Comparison of ENCODE assay signal across 8 cellular contexts in the genomic region with DNA sequence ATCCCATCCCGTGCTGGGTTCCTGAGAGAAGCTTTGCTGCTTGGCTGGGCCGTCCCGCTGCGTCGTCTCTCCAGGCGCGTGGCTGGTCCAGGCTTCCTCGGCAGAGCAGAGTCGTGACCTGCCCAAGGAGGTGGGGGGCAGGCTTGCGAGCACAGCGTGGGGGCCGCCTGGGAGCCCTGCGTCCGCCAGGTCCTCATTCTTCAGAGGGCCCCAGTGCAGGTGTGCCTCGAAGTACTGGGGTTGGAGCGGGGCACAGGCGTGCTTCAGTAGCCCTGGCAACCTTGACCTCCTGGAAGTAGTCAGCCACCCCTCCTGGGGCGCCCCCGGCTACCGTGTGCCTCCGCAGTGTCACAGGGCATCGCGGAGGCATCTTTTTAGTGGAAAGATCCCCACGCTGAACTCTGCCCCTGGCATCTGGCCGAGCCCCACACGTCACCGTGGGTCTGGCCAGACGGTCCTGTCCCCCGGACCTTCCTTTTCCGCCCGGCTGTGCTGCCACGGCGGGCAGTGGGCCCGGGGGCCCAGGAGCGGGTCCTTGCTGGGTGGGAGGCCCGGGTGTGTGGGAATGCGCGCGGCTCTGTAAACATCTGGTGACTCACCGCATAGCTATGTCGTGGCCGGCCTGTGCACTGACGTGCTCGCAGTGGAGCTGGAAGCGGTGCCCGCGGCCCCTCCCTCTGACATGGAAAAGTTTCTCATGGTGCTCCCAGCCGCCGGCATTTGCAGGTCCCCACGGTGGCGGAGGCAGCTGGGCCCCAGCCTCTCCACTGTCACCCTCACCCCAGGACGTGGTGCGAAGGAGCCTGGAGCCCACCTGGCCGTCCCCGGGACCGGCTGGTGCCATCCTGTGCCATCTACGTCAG. TPM values are rescaled to one million over a fixed set of nuclear protein-coding genes. Genes with fewer than 3 reads are reported as not detected.
DNase-seq lines count a peak whose midpoint lies in the region; ATAC-seq, FAIRE-seq and TF ChIP-seq lines count a peak whose summit lies in the region.

No MANE protein-coding gene starts in this region.

- ATAC-seq in activated T-cell treated with anti-CD3 and anti-CD28 coated beads, Interleukin-2, amount 50 U/mL, for 72 hours (replicated peaks in 1 of 2) = no peak

- H3K27ac ChIP-seq in skin epidermis = peak overlapping the region in 20 of 21 experiments; percentile 65 to 98 (median 87)

- peaks cover 72% of the 10 kb centered on the region for H3K36me3 Mint-ChIP-seq in activated T-cell treated with anti-CD3 and anti-CD28 coated beads, Interleukin-2, amount 50 U/mL, for 24 hours (ENCODE audit: low read depth)
- H3K36me3 Mint-ChIP-seq in activated T-cell treated with anti-CD3 and anti-CD28 coated beads, Interleukin-2, amount 50 U/mL, for 72 hours (ENCODE audit: insufficient read depth in 2 of 2) = peaks cover 0 to 1% of the 10 kb centered on the region in 2 donors
- H3K36me3 Mint-ChIP-seq in activated naive CD4-positive, alpha-beta T cell treated with anti-CD3 and anti-CD28 coated beads for 36 hours (ENCODE audit: low read depth) = peaks cover 2% of the 10 kb centered on the region
- peaks cover 13% of the 10 kb centered on the region for H3K36me3 Mint-ChIP-seq in activated naive CD4-positive, alpha-beta T cell treated with anti-CD3 and anti-CD28 coated beads, Interleukin-2, amount 10 ng/mL, durations not matched to agents 7 days and 5 days

- H3K4me3 ChIP-seq in bronchial epithelial cell (ENCODE audit: low read depth, low read length) (peak overlapping the region; percentile 37), skin epidermis (peak overlapping the region; percentile 20 to 47 (median 30))

- H3K27ac Mint-ChIP-seq in activated T-cell treated with anti-CD3 and anti-CD28 coated beads, Interleukin-2, amount 50 U/mL, for 24 hours = peak overlapping the region; percentile 33
- H3K27ac Mint-ChIP-seq in activated T-cell treated with anti-CD3 and anti-CD28 coated beads, Interleukin-2, amount 50 U/mL, for 72 hours = no peak overlapping the region
- no peak overlapping the region for H3K27ac Mint-ChIP-seq in activated naive CD4-positive, alpha-beta T cell treated with anti-CD3 and anti-CD28 coated beads for 36 hours
- no peak overlapping the region for H3K27ac Mint-ChIP-seq in activated naive CD4-positive, alpha-beta T cell treated with anti-CD3 and anti-CD28 coated beads, Interleukin-2, amount 10 ng/mL, durations not matched to agents 7 days and 5 days

- H3K4me1 Mint-ChIP-seq in activated T-cell treated with anti-CD3 and anti-CD28 coated beads, Interleukin-2, amount 50 U/mL, for 24 hours (ENCODE audit: low read depth) = peaks cover 39% of the 10 kb centered on the region
- H3K4me1 Mint-ChIP-seq in activated T-cell treated with anti-CD3 and anti-CD28 coated beads, Interleukin-2, amount 50 U/mL, for 72 hours (ENCODE audit: low read depth) = peaks cover 21% of the 10 kb centered on the region
- peaks cover 18% of the 10 kb centered on the region for H3K4me1 Mint-ChIP-seq in activated naive CD4-positive, alpha-beta T cell treated with anti-CD3 and anti-CD28 coated beads for 36 hours (ENCODE audit: low read depth)
- H3K4me1 Mint-ChIP-seq in activated naive CD4-positive, alpha-beta T cell treated with anti-CD3 and anti-CD28 coated beads, Interleukin-2, amount 10 ng/mL, durations not matched to agents 7 days and 5 days = peaks cover 22% of the 10 kb centered on the region

- H3K27me3 ChIP-seq in bronchial epithelial cell (ENCODE audit: control insufficient read depth, insufficient read depth, low read length) = no peaks in the 10 kb centered on the region

- no peak for FAIRE-seq in bronchial epithelial cell (lab: Jason Lieb, UNC)

- no peak overlapping the region for H3K4me3 Mint-ChIP-seq in activated T-cell treated with anti-CD3 and anti-CD28 coated beads, Interleukin-2, amount 50 U/mL, for 24 hours
- H3K4me3 Mint-ChIP-seq in activated T-cell treated with anti-CD3 and anti-CD28 coated beads, Interleukin-2, amount 50 U/mL, for 72 hours = no peak overlapping the region
- H3K4me3 Mint-ChIP-seq in activated naive CD4-positive, alpha-beta T cell treated with anti-CD3 and anti-CD28 coated beads for 36 hours = no peak overlapping the region
- no peak overlapping the region for H3K4me3 Mint-ChIP-seq in activated naive CD4-positive, alpha-beta T cell treated with anti-CD3 and anti-CD28 coated beads, Interleukin-2, amount 10 ng/mL, durations not matched to agents 7 days and 5 days

- H3K36me3 ChIP-seq in bronchial epithelial cell (ENCODE audit: control insufficient read depth, insufficient read depth, low read length) = peaks cover 35% of the 10 kb centered on the region

- H3K27me3 Mint-ChIP-seq in activated T-cell treated with anti-CD3 and anti-CD28 coated beads, Interleukin-2, amount 50 U/mL, for 24 hours = no peaks in the 10 kb centered on the region
- no peaks in the 10 kb centered on the region for H3K27me3 Mint-ChIP-seq in activated T-cell treated with anti-CD3 and anti-CD28 coated beads, Interleukin-2, amount 50 U/mL, for 72 hours (ENCODE audit: low read depth)
- no peaks in the 10 kb centered on the region for H3K27me3 Mint-ChIP-seq in activated naive CD4-positive, alpha-beta T cell treated with anti-CD3 and anti-CD28 coated beads for 36 hours (ENCODE audit: low read depth)
- no peaks in the 10 kb centered on the region for H3K27me3 Mint-ChIP-seq in activated naive CD4-positive, alpha-beta T cell treated with anti-CD3 and anti-CD28 coated beads, Interleukin-2, amount 10 ng/mL, durations not matched to agents 7 days and 5 days

- CTCF ChIA-PET in activated naive CD4-positive, alpha-beta T cell treated with anti-CD3 and anti-CD28 coated beads for 36 hours (lab: Charles Lee) = interaction anchor here (0.6 kb wide), 1 partner anchor 448 kb away, joined by 3 read pairs; no protein-coding TSS in a partner anchor
- CTCF ChIA-PET in activated naive CD4-positive, alpha-beta T cell treated with anti-CD3 and anti-CD28 coated beads, Interleukin-2, amount 10 ng/mL, durations not matched to agents 7 days and 5 days (lab: Charles Lee) = no interaction called here

- TF ChIP-seq CTCF in bronchial epithelial cell (IDR thresholded peaks at IDR 0.05; ENCODE audit: insufficient read depth, low read length, severe bottlenecking) = no peak

- DNase-seq in activated T-cell treated with anti-CD3 and anti-CD28 coated beads, Interleukin-2, amount 50 U/mL, for 24 hours = no peak
- no peak for DNase-seq in activated T-cell treated with anti-CD3 and anti-CD28 coated beads, Interleukin-2, amount 50 U/mL, for 72 hours
- peak; percentile 88 for DNase-seq in bronchial epithelial cell (ENCODE audit: low read depth)
- DNase-seq in islet precursor cell = peak; percentile 99
- DNase-seq in GM19238 (ENCODE audit: insufficient read length, low spot score) = no peak
- DNase-seq in activated naive CD4-positive, alpha-beta T cell treated with anti-CD3 and anti-CD28 coated beads for 36 hours = no peak
- no peak for DNase-seq in activated naive CD4-positive, alpha-beta T cell treated with anti-CD3 and anti-CD28 coated beads, Interleukin-2, amount 10 ng/mL, durations not matched to agents 7 days and 5 days

- intact Hi-C loops in activated naive CD4-positive, alpha-beta T cell treated with anti-CD3 and anti-CD28 coated beads for 36 hours (cut with micrococcal nuclease) = no loop called here

- no peaks in the 10 kb centered on the region for H3K9me3 Mint-ChIP-seq in activated T-cell treated with anti-CD3 and anti-CD28 coated beads, Interleukin-2, amount 50 U/mL, for 24 hours
- H3K9me3 Mint-ChIP-seq in activated T-cell treated with anti-CD3 and anti-CD28 coated beads, Interleukin-2, amount 50 U/mL, for 72 hours = no peaks in the 10 kb centered on the region
- H3K9me3 Mint-ChIP-seq in activated naive CD4-positive, alpha-beta T cell treated with anti-CD3 and anti-CD28 coated beads for 36 hours = no peaks in the 10 kb centered on the region
- H3K9me3 Mint-ChIP-seq in activated naive CD4-positive, alpha-beta T cell treated with anti-CD3 and anti-CD28 coated beads, Interleukin-2, amount 10 ng/mL, durations not matched to agents 7 days and 5 days = no peaks in the 10 kb centered on the region

RNA-seq across cellular contexts. Expression of a gene that starts 6.5 kb away (rescaled TPM):
- 10 to 100 TPM; 27.0 to 30.7 TPM for total RNA-seq in activated T-cell treated with anti-CD3 and anti-CD28 coated beads, Interleukin-2, amount 50 U/mL, for 72 hours
- 21.8 and 28.7 TPM in 2 replicates for total RNA-seq in bronchial epithelial cell
- total RNA-seq in activated naive CD4-positive, alpha-beta T cell treated with anti-CD3 and anti-CD28 coated beads for 36 hours = 10 to 100 TPM; 33.0 to 34.6 TPM

RNA-seq across cellular contexts. Expression of a gene that starts 19.0 kb away (rescaled TPM):
- under 1 TPM in 1 of 2 donors, not detected in 1; 0.10 TPM for total RNA-seq in activated T-cell treated with anti-CD3 and anti-CD28 coated beads, Interleukin-2, amount 50 U/mL, for 72 hours
- total RNA-seq in bronchial epithelial cell = 9.0 and 43.8 TPM in 2 replicates
- under 1 TPM in 1 of 2 experiments, not detected in 1; 0.36 TPM for total RNA-seq in activated naive CD4-positive, alpha-beta T cell treated with anti-CD3 and anti-CD28 coated beads for 36 hours

RNA-seq across cellular contexts. Expression of a gene that starts 32.8 kb away (rescaled TPM):
- total RNA-seq in activated T-cell treated with anti-CD3 and anti-CD28 coated beads, Interleukin-2, amount 50 U/mL, for 72 hours = 10 to 100 TPM; 57.0 to 63.9 TPM
- total RNA-seq in bronchial epithelial cell = 18.7 and 21.6 TPM in 2 replicates
- total RNA-seq in activated naive CD4-positive, alpha-beta T cell treated with anti-CD3 and anti-CD28 coated beads for 36 hours = 100 to 1,000 TPM in 1 of 2 experiments, 10 to 100 TPM in 1; 97.6 to 103 TPM

RNA-seq across cellular contexts. Expression of a gene that starts 32.8 kb away (rescaled TPM):
- 10 to 100 TPM; 49.7 to 53.6 TPM for total RNA-seq in activated T-cell treated with anti-CD3 and anti-CD28 coated beads, Interleukin-2, amount 50 U/mL, for 72 hours
- 50.8 and 55.2 TPM in 2 replicates for total RNA-seq in bronchial epithelial cell
- total RNA-seq in activated naive CD4-positive, alpha-beta T cell treated with anti-CD3 and anti-CD28 coated beads for 36 hours = 10 to 100 TPM; 29.8 to 33.9 TPM

Comparison
In these comparisons a context has a peak if more than half of its experiments do, and no peak if none do; other contexts are left out.
1. DNase-seq: peak in bronchial epithelial cell (single experiment) and islet precursor cell (single experiment); none in activated T-cell treated with anti-CD3 and anti-CD28 coated beads, Interleukin-2, amount 50 U/mL, for 24 hours (single experiment), activated T-cell treated with anti-CD3 and anti-CD28 coated beads, Interleukin-2, amount 50 U/mL, for 72 hours (0 of 2), GM19238 (single experiment), activated naive CD4-positive, alpha-beta T cell treated with anti-CD3 and anti-CD28 coated beads for 36 hours (single experiment) and activated naive CD4-positive, alpha-beta T cell treated with anti-CD3 and anti-CD28 coated beads, Interleukin-2, amount 10 ng/mL, durations not matched to agents 7 days and 5 days (single experiment).